32 cellular contexts compared by ENCODE assay signal in the genomic region with DNA sequence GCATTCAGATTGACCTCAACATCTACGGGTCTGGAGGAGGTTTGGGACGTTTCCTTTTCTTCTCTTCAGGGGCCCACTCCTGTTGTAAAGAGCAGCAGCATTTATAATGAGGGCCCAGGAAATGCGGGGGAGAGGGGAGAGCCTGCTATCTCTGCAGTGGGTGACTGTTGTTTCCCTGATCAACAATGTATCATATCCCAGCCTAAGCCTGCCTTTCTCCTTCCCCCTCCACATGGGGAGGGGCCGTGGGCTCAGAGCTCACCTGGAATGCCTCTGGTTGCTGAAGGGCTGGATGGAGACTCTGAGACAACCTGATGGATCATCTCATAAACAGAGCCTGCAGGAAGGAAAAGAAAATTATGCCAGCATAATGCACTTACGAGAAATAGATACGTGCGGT. TPM values are rescaled to one million over a fixed set of nuclear protein-coding genes. Genes with fewer than 3 reads are reported as not detected.
"Had no signal": no experiment of that assay in that cellular context is flagged by ENCODE, and none has a peak within 500 bp of the region (broad histone marks: within the 10 kb centered on the region; RNA-seq: fewer than 3 reads in every experiment).

No MANE protein-coding gene starts in this region.

- DNase-seq: activated CD4-positive, alpha-beta memory T cell treated with anti-CD3 and anti-CD28 coated beads, Interleukin-2, amount 10 ng/mL, durations not matched to agents 7 days and 5 days; activated CD4-positive, alpha-beta T cell treated with anti-CD3 and anti-CD28 coated beads, Interleukin-2, amount 10 ng/mL, durations not matched to agents 7 days and 5 days; activated CD4-positive, CD25-positive, alpha-beta regulatory T cell treated with anti-CD3 and anti-CD28 coated beads, Interleukin-2, amount 50 U/mL, for 72 hours; activated naive CD8-positive, alpha-beta T cell treated with anti-CD3 and anti-CD28 coated beads, Interleukin-2, amount 50 U/mL, for 24 hours; activated T-cell treated with anti-CD3 and anti-CD28 coated beads, Interleukin-2, amount 50 U/mL, for 4 hours; central memory CD4-positive, alpha-beta T cell; colonic mucosa; effector CD8-positive, alpha-beta T cell; left lung; lower lobe of right lung; mesenchymal stem cell; natural killer cell; psoas muscle; sigmoid colon; small intestine; stimulated activated CD4-positive, alpha-beta T cell treated with anti-CD3 and anti-CD28 coated beads, Interleukin-1b, Interleukin-23, amount 100 ng/mL, for 48 hours; stimulated activated CD4-positive, alpha-beta T cell treated with anti-CD3 and anti-CD28 coated beads, Interleukin-4, amount 100 ng/mL, for 4 hours; stimulated activated CD8-positive, alpha-beta memory T cell treated with anti-CD3 and anti-CD28 coated beads, Interleukin-4, amount 100 ng/mL, for 48 hours; stomach; T-helper 17 cell; T1000; WERI-Rb-1 had no signal

- H3K9ac ChIP-seq: parathyroid adenoma had no signal

- H3K27me3 ChIP-seq: breast epithelium, colonic mucosa, hepatocyte, sigmoid colon, tibial nerve had no signal

- ATAC-seq: activated naive CD8-positive, alpha-beta T cell treated with anti-CD3 and anti-CD28 coated beads, Interleukin-2, amount 50 U/mL, for 24 hours; activated T-helper 17 cell treated with anti-CD3 and anti-CD28 coated beads, Interleukin-2, amount 50 U/mL, for 72 hours; gastroesophageal sphincter; left lung; lower lobe of right lung; natural killer cell; psoas muscle; T-helper 17 cell had no signal

- H3K36me3 ChIP-seq: breast epithelium, colonic mucosa, gastroesophageal sphincter, left lung, lower lobe of right lung, sigmoid colon, stomach, tibial nerve, WERI-Rb-1 had no signal

- H3K4me1 ChIP-seq: breast epithelium, psoas muscle had no signal

- H3K4me2 ChIP-seq: hepatocyte had no signal

- H3K9me3 ChIP-seq: breast epithelium, colonic mucosa, gastroesophageal sphincter, left lung, lower lobe of right lung, psoas muscle, sigmoid colon, stomach, tibial nerve had no signal

- H3K27ac ChIP-seq: breast epithelium, colonic mucosa, gastroesophageal sphincter, hepatocyte, left lung, lower lobe of right lung, parathyroid adenoma, psoas muscle, sigmoid colon, stomach, tibial nerve, WERI-Rb-1 had no signal

- H3K4me3 ChIP-seq: breast epithelium, colonic mucosa, gastroesophageal sphincter, hepatocyte, left lung, lower lobe of right lung, psoas muscle, sigmoid colon, stomach, tibial nerve had no signal

- H3K79me2 ChIP-seq: hepatocyte, parathyroid adenoma had no signal

RNA-seq across cellular contexts. Expression of a gene that starts 36.0 kb away (rescaled TPM):
- total RNA-seq: activated CD4-positive, alpha-beta memory T cell treated with anti-CD3 and anti-CD28 coated beads, Interleukin-2, amount 10 ng/mL, durations not matched to agents 7 days and 5 days; activated CD4-positive, alpha-beta T cell treated with anti-CD3 and anti-CD28 coated beads, Interleukin-2, amount 10 ng/mL, durations not matched to agents 7 days and 5 days; activated T-cell treated with anti-CD3 and anti-CD28 coated beads, Interleukin-2, amount 50 U/mL, for 4 hours; activated T-helper 17 cell treated with anti-CD3 and anti-CD28 coated beads, Interleukin-2, amount 50 U/mL, for 72 hours; colonic mucosa; dermis microvascular lymphatic vessel endothelial cell; epithelial cell of proximal tubule; gastroesophageal sphincter; kidney epithelial cell; left lung; lower lobe of right lung; mononuclear cell; natural killer cell; psoas muscle; sigmoid colon; T-helper 17 cell; tibial nerve had no signal
- polyA plus RNA-seq: psoas muscle, sigmoid colon, stomach had no signal
